Comparison of ENCODE assay signal across 1 cellular context in the genomic region with DNA sequence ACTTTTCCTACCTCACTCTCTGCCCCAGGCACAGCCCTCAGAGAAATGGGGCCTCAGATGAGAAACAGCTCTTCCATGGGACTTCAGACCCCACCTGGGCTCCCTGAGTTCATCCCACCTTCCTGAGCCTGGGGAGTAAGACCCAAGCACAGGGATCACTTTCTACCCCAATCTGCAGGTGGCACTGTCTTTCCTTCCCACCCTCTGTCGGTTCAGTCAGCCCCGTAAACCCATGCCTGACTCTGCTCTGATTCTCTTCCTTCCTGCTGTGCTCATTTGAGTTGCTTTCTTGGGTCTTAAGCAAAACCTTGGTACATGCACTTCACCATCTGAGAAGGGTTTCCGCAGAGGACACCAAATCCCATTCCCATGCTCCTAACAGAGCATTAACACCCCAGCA.
TF ChIP-seq lines count a peak whose summit lies in the region.

No MANE protein-coding gene starts in this region.

TF ChIP-seq in WTC11, 78 proteins besides CTCF, POLR2A, EP300 and RAD21 (continued from another document):
- TF ChIP-seq, protein P1, sequence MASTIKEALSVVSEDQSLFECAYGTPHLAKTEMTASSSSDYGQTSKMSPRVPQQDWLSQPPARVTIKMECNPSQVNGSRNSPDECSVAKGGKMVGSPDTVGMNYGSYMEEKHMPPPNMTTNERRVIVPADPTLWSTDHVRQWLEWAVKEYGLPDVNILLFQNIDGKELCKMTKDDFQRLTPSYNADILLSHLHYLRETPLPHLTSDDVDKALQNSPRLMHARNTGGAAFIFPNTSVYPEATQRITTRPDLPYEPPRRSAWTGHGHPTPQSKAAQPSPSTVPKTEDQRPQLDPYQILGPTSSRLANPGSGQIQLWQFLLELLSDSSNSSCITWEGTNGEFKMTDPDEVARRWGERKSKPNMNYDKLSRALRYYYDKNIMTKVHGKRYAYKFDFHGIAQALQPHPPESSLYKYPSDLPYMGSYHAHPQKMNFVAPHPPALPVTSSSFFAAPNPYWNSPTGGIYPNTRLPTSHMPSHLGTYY (CRISPR knock-in tag; IDR thresholded peaks at IDR 0.05), result no peak
- TF ChIP-seq, protein P2, sequence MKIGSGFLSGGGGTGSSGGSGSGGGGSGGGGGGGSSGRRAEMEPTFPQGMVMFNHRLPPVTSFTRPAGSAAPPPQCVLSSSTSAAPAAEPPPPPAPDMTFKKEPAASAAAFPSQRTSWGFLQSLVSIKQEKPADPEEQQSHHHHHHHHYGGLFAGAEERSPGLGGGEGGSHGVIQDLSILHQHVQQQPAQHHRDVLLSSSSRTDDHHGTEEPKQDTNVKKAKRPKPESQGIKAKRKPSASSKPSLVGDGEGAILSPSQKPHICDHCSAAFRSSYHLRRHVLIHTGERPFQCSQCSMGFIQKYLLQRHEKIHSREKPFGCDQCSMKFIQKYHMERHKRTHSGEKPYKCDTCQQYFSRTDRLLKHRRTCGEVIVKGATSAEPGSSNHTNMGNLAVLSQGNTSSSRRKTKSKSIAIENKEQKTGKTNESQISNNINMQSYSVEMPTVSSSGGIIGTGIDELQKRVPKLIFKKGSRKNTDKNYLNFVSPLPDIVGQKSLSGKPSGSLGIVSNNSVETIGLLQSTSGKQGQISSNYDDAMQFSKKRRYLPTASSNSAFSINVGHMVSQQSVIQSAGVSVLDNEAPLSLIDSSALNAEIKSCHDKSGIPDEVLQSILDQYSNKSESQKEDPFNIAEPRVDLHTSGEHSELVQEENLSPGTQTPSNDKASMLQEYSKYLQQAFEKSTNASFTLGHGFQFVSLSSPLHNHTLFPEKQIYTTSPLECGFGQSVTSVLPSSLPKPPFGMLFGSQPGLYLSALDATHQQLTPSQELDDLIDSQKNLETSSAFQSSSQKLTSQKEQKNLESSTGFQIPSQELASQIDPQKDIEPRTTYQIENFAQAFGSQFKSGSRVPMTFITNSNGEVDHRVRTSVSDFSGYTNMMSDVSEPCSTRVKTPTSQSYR (CRISPR knock-in tag; IDR thresholded peaks at IDR 0.05), result no peak
- no peak for TF ChIP-seq CREB1 (CRISPR knock-in tag; IDR thresholded peaks at IDR 0.05)
- no peak for TF ChIP-seq PRRX2 (CRISPR knock-in tag; IDR thresholded peaks at IDR 0.05)
- TF ChIP-seq ZNF219 (CRISPR knock-in tag; IDR thresholded peaks at IDR 0.05; ENCODE audit: borderline replicate concordance), result no peak
- TF ChIP-seq SMAD4 (CRISPR knock-in tag; IDR thresholded peaks at IDR 0.05), result no peak
- TF ChIP-seq JAZF1 (CRISPR knock-in tag; IDR thresholded peaks at IDR 0.05), result no peak
- no peak for TF ChIP-seq ATF1 (CRISPR knock-in tag; IDR thresholded peaks at IDR 0.05)
- TF ChIP-seq, protein P3, sequence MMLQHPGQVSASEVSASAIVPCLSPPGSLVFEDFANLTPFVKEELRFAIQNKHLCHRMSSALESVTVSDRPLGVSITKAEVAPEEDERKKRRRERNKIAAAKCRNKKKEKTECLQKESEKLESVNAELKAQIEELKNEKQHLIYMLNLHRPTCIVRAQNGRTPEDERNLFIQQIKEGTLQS (CRISPR knock-in tag; conservative IDR thresholded peaks at IDR 0.05), result no peak
